19 cellular contexts compared by ENCODE assay signal in genomic region chr7:4145576-4145975, GRCh38.
"Had no signal": no experiment of that assay in that cellular context is flagged by ENCODE, and none has a peak within 500 bp of the region (broad histone marks: within the 10 kb centered on the region; RNA-seq: fewer than 3 reads in every experiment).

No MANE protein-coding gene starts in this region.

- H3K9me3 ChIP-seq: esophagus muscularis mucosa, gastrocnemius medialis, psoas muscle, right lobe of liver, tibial artery had no signal

- H3K27me3 ChIP-seq: right lobe of liver, tibial artery had no signal

- H3K36me3 Mint-ChIP-seq: naive B cell; stimulated activated memory B cell treated with anti-CD40 and anti-IgM and Interleukin-4, amounts not matched to agents 10 μg/mL and 1 μg/mL and 100 μg/mL, for 72 hours had no signal

- ATAC-seq: left colon; right lobe of liver; stimulated activated memory B cell treated with anti-CD40 and anti-IgM and Interleukin-4, amounts not matched to agents 10 μg/mL and 1 μg/mL and 100 μg/mL, for 72 hours had no signal

- H3K4me3 Mint-ChIP-seq: naive B cell; stimulated activated memory B cell treated with anti-CD40 and anti-IgM and Interleukin-4, amounts not matched to agents 10 μg/mL and 1 μg/mL and 100 μg/mL, for 72 hours; stimulated activated naive CD8-positive, alpha-beta T cell treated with anti-CD3 and anti-CD28 coated beads, Interleukin-15, Interleukin-2, amounts not matched to agents 100 ng/mL and 50 ng/mL, for 24 hours had no signal

- H3K9me3 Mint-ChIP-seq: nephron progenitor cell; stimulated activated memory B cell treated with anti-CD40 and anti-IgM and Interleukin-4, amounts not matched to agents 10 μg/mL and 1 μg/mL and 100 μg/mL, for 72 hours; stimulated activated naive CD8-positive, alpha-beta T cell treated with anti-CD3 and anti-CD28 coated beads, Interleukin-15, Interleukin-2, amounts not matched to agents 100 ng/mL and 50 ng/mL, for 24 hours had no signal

- H3K9ac ChIP-seq: parathyroid adenoma had no signal

- H3K4me3 ChIP-seq: gastrocnemius medialis, lung, psoas muscle, right lobe of liver, tibial artery had no signal

- H3K79me2 ChIP-seq: parathyroid adenoma had no signal

- DNase-seq: caudate nucleus; dorsolateral prefrontal cortex; effector CD8-positive, alpha-beta T cell; gastrocnemius medialis; naive B cell; occipital lobe; stimulated activated CD4-positive, alpha-beta T cell treated with anti-CD3 and anti-CD28 coated beads, Interleukin-4, amount 100 ng/mL, for 1 hour; tibial artery had no signal

- H3K27ac Mint-ChIP-seq: stimulated activated memory B cell treated with anti-CD40 and anti-IgM and Interleukin-4, amounts not matched to agents 10 μg/mL and 1 μg/mL and 100 μg/mL, for 72 hours; stimulated activated naive CD8-positive, alpha-beta T cell treated with anti-CD3 and anti-CD28 coated beads, Interleukin-15, Interleukin-2, amounts not matched to agents 100 ng/mL and 50 ng/mL, for 24 hours had no signal

- H3K4me1 ChIP-seq: gastrocnemius medialis, parathyroid adenoma, psoas muscle, right lobe of liver, tibial artery had no signal

- H3K36me3 ChIP-seq: gastrocnemius medialis, right lobe of liver had no signal

- H3K27ac ChIP-seq: coronary artery, dorsolateral prefrontal cortex, epithelial cell of prostate, esophagus muscularis mucosa, gastrocnemius medialis, parathyroid adenoma, psoas muscle, right lobe of liver, tibial artery had no signal

- H2AFZ ChIP-seq: parathyroid adenoma had no signal
